ENCODE assay signal across 10 cellular contexts in genomic region chr19:46890423-46891170, GRCh38. TPM values are rescaled to one million over a fixed set of nuclear protein-coding genes. Genes with fewer than 3 reads are reported as not detected.
DNase-seq lines count a peak whose midpoint lies in the region; ATAC-seq, FAIRE-seq and TF ChIP-seq lines count a peak whose summit lies in the region.
"Had no signal": no experiment of that assay in that cellular context is flagged by ENCODE, and none has a peak within 500 bp of the region (broad histone marks: within the 10 kb centered on the region; RNA-seq: fewer than 3 reads in every experiment).

No MANE protein-coding gene starts in this region.

- ATAC-seq in mucosa of descending colon = peak; percentile 98
- no peak for ATAC-seq in activated naive CD8-positive, alpha-beta T cell treated with anti-CD3 and anti-CD28 coated beads, Interleukin-2, amount 50 U/mL, for 24 hours
- no peak for ATAC-seq in GM21717 (IDR thresholded peaks at IDR 0.05; ENCODE audit: unreplicated experiment)

- TF ChIP-seq CTCF in Calu3 (IDR thresholded peaks at IDR 0.05; ENCODE audit: unreplicated experiment) (no peak), bronchial epithelial cell (IDR thresholded peaks at IDR 0.05; ENCODE audit: insufficient read depth, low read length, severe bottlenecking) (no peak), mucosa of descending colon (IDR thresholded peaks at IDR 0.05) (no peak)

- CTCF ChIA-PET in Calu3 (lab: Charles Lee) = interaction anchor here (0.8 to 2.4 kb wide), 12 partner anchors 9 to 126 kb away, joined by 3 to 12 read pairs (median 3); no protein-coding TSS in a partner anchor

- H3K27me3 ChIP-seq in bronchial epithelial cell (ENCODE audit: control insufficient read depth, insufficient read depth, low read length) = no peaks in the 10 kb centered on the region

- intact Hi-C loops in Calu3 (cut with micrococcal nuclease; ENCODE audit: unreplicated experiment) = no loop called here
- intact Hi-C loops in mucosa of descending colon (cut with DNase I, micrococcal nuclease) = no loop called here

- peak; percentile 53 for DNase-seq in Calu3
- peak; percentile 77 for DNase-seq in LHCN-M2 (ENCODE audit: low read depth)
- peak; percentile 62 for DNase-seq in bronchial epithelial cell (ENCODE audit: low read depth)
- DNase-seq in mucosa of descending colon = peak in 1 of 3 donors; percentile 30
- DNase-seq in A172 (ENCODE audit: low spot score) = no peak
- DNase-seq in activated naive CD8-positive, alpha-beta T cell treated with anti-CD3 and anti-CD28 coated beads, Interleukin-2, amount 50 U/mL, for 24 hours = no peak
- DNase-seq in activated CD4-positive, alpha-beta T cell treated with anti-CD3 and anti-CD28 coated beads, Interleukin-2, amount 50 U/mL, for 1 hour = no peak
- DNase-seq: activated CD8-positive, alpha-beta memory T cell treated with anti-CD3 and anti-CD28 coated beads, Interleukin-2, amount 50 U/mL, for 4 hours had no signal

- H3K4me3 Mint-ChIP-seq in Calu3 (ENCODE audit: low read depth, unreplicated experiment) = no peak overlapping the region
- no peak overlapping the region for H3K4me3 Mint-ChIP-seq in activated naive CD8-positive, alpha-beta T cell treated with anti-CD3 and anti-CD28 coated beads, Interleukin-2, amount 50 U/mL, for 24 hours

- peak overlapping the region; percentile 67 for H3K27ac Mint-ChIP-seq in Calu3 (ENCODE audit: unreplicated experiment)
- H3K27ac Mint-ChIP-seq in activated naive CD8-positive, alpha-beta T cell treated with anti-CD3 and anti-CD28 coated beads, Interleukin-2, amount 50 U/mL, for 24 hours = no peak overlapping the region

- no peaks in the 10 kb centered on the region for H3K9me3 Mint-ChIP-seq in Calu3 (ENCODE audit: low read depth, unreplicated experiment)
- no peaks in the 10 kb centered on the region for H3K9me3 Mint-ChIP-seq in activated naive CD8-positive, alpha-beta T cell treated with anti-CD3 and anti-CD28 coated beads, Interleukin-2, amount 50 U/mL, for 24 hours

- H3K36me3 ChIP-seq in bronchial epithelial cell (ENCODE audit: control insufficient read depth, insufficient read depth, low read length) = peaks cover 1% of the 10 kb centered on the region
- no peaks in the 10 kb centered on the region for H3K36me3 ChIP-seq in mucosa of descending colon (ENCODE audit: low read depth)

- H3K4me1 Mint-ChIP-seq in Calu3 (ENCODE audit: low read depth, unreplicated experiment) = peaks cover 50% of the 10 kb centered on the region
- H3K4me1 Mint-ChIP-seq in activated naive CD8-positive, alpha-beta T cell treated with anti-CD3 and anti-CD28 coated beads, Interleukin-2, amount 50 U/mL, for 24 hours = peaks cover 30% of the 10 kb centered on the region

- H3K4me1 ChIP-seq in mucosa of descending colon (ENCODE audit: low read depth) = peaks cover 18% of the 10 kb centered on the region

- H3K9me3 ChIP-seq in mucosa of descending colon = no peaks in the 10 kb centered on the region

- BruUV-seq in Calu3 (replicated peaks; lab: Mats Ljungman, UMichigan) = no TSS peak

- peak; percentile 36 for FAIRE-seq in bronchial epithelial cell (lab: Jason Lieb, UNC)
- FAIRE-seq: endometrium had no signal

- no peaks in the 10 kb centered on the region for H3K27me3 Mint-ChIP-seq in Calu3 (ENCODE audit: unreplicated experiment)
- H3K27me3 Mint-ChIP-seq in activated naive CD8-positive, alpha-beta T cell treated with anti-CD3 and anti-CD28 coated beads, Interleukin-2, amount 50 U/mL, for 24 hours = no peaks in the 10 kb centered on the region

- H3K4me3 ChIP-seq in bronchial epithelial cell (ENCODE audit: low read depth, low read length) (no peak overlapping the region), mucosa of descending colon (no peak overlapping the region)

- H3K36me3 Mint-ChIP-seq in Calu3 (ENCODE audit: insufficient read depth, unreplicated experiment) = peaks cover 21% of the 10 kb centered on the region
- no peaks in the 10 kb centered on the region for H3K36me3 Mint-ChIP-seq in activated naive CD8-positive, alpha-beta T cell treated with anti-CD3 and anti-CD28 coated beads, Interleukin-2, amount 50 U/mL, for 24 hours (ENCODE audit: low read depth)

RNA-seq across cellular contexts. Expression of gene ARHGAP35, which starts 29.8 kb away (rescaled TPM):
- total RNA-seq in Calu3 (2022) (84.8 and 87.8 TPM in 2 replicates), LHCN-M2 (2014; rRNA removed) (23.4 and 29.3 TPM in 2 replicates), bronchial epithelial cell (24.0 and 37.1 TPM in 2 replicates), mucosa of descending colon (10 to 100 TPM; 56.5 to 85.3 (median 82.7) TPM)
- polyA plus RNA-seq in LHCN-M2 (2012) = 26.4 TPM
- total RNA-seq in A172 (2014; rRNA removed; shearing (Covaris generic)) = 11.5 and 14.1 TPM in 2 replicates

RNA-seq across cellular contexts. Expression of gene AP2S1, which starts 40.0 kb away (rescaled TPM):
- total RNA-seq in Calu3 (2022) (180 and 184 TPM in 2 replicates), LHCN-M2 (2014; rRNA removed) (160 and 175 TPM in 2 replicates), bronchial epithelial cell (120 and 206 TPM in 2 replicates), mucosa of descending colon (100 to 1,000 TPM in 2 of 3 donors, 10 to 100 TPM in 1; 90.8 to 141 (median 107) TPM)
- polyA plus RNA-seq in LHCN-M2 (2012) = 419 TPM
- 141 and 186 TPM in 2 replicates for total RNA-seq in A172 (2014; rRNA removed; shearing (Covaris generic))

Comparison
In these comparisons a context has a peak if more than half of its experiments do, and no peak if none do; other contexts are left out.
1. DNase-seq: peak in Calu3 (single experiment), LHCN-M2 (single experiment) and bronchial epithelial cell (single experiment); none in A172 (single experiment), activated naive CD8-positive, alpha-beta T cell treated with anti-CD3 and anti-CD28 coated beads, Interleukin-2, amount 50 U/mL, for 24 hours (single experiment) and activated CD4-positive, alpha-beta T cell treated with anti-CD3 and anti-CD28 coated beads, Interleukin-2, amount 50 U/mL, for 1 hour (single experiment).